Comparison of ENCODE assay signal across 1 cellular context in the genomic region with DNA sequence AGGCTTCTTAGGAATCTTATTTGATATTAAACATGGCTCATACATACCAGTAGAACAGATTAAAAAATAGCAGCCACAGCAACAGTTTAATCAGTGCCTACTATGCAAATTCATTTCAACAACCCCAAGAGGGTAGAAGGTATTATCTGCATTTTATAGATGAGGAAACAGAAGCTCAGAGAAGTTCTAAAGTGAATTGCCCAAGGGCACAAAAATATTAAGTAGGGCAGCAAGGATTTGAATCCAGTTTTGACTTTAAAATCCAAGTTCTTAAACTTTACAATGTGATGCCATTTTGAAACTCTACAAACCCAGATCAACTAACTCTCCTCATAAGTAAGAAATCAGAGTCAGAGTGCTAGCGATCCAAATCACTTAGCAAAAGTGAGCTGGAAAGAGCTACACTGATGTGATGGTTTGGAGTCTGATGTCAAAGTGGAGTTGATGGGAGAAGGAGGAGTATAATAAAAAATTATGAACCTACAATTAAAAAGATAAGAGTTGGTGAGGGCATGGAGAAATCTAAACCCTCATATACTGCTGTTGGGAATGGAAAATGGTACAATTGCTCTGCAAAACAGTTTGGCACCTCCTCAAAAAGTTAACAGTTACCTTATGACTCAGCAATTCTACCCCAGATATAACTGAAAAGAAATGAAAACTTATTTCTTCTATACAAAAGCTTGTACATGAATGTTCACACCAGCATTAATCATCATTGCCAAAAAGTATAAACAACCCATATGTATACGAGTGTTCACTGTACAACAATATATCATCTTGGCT.
TF ChIP-seq lines count a peak whose summit lies in the region.

No MANE protein-coding gene starts in this region.

TF ChIP-seq in GM12878, 131 proteins besides CTCF, POLR2A, EP300 and RAD21:
- peak; percentile 60 for TF ChIP-seq JUNB (IDR thresholded peaks at IDR 0.05)
- TF ChIP-seq SRF (IDR thresholded peaks at IDR 0.05; ENCODE audit: low read depth in 2 of 2, low read length in 2 of 2) = no peak
- TF ChIP-seq FOXM1 (IDR thresholded peaks at IDR 0.05; ENCODE audit: low read depth, low read length) = no peak
- TF ChIP-seq ESRRA (IDR thresholded peaks at IDR 0.05; ENCODE audit: low read length) = no peak
- TF ChIP-seq NR2F1 (conservative IDR thresholded peaks at IDR 0.05) = no peak
- TF ChIP-seq IRF3 (IDR thresholded peaks at IDR 0.05) = no peak
- TF ChIP-seq ZZZ3 (IDR thresholded peaks at IDR 0.05; ENCODE audit: control insufficient read depth, insufficient read length, low read depth) = no peak
- no peak for TF ChIP-seq TCF12 (IDR thresholded peaks at IDR 0.05; ENCODE audit: low read depth, low read length)
- TF ChIP-seq, protein P1, sequence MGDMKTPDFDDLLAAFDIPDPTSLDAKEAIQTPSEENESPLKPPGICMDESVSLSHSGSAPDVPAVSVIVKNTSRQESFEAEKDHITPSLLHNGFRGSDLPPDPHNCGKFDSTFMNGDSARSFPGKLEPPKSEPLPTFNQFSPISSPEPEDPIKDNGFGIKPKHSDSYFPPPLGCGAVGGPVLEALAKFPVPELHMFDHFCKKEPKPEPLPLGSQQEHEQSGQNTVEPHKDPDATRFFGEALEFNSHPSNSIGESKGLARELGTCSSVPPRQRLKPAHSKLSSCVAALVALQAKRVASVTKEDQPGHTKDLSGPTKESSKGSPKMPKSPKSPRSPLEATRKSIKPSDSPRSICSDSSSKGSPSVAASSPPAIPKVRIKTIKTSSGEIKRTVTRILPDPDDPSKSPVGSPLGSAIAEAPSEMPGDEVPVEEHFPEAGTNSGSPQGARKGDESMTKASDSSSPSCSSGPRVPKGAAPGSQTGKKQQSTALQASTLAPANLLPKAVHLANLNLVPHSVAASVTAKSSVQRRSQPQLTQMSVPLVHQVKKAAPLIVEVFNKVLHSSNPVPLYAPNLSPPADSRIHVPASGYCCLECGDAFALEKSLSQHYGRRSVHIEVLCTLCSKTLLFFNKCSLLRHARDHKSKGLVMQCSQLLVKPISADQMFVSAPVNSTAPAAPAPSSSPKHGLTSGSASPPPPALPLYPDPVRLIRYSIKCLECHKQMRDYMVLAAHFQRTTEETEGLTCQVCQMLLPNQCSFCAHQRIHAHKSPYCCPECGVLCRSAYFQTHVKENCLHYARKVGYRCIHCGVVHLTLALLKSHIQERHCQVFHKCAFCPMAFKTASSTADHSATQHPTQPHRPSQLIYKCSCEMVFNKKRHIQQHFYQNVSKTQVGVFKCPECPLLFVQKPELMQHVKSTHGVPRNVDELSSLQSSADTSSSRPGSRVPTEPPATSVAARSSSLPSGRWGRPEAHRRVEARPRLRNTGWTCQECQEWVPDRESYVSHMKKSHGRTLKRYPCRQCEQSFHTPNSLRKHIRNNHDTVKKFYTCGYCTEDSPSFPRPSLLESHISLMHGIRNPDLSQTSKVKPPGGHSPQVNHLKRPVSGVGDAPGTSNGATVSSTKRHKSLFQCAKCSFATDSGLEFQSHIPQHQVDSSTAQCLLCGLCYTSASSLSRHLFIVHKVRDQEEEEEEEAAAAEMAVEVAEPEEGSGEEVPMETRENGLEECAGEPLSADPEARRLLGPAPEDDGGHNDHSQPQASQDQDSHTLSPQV (IDR thresholded peaks at IDR 0.05) = no peak
- TF ChIP-seq BACH1 (IDR thresholded peaks at IDR 0.05; ENCODE audit: borderline replicate concordance) = peak; percentile 94
TF ChIP-seq in GM12878: peak in this region for 2.
